In the genomic region with DNA sequence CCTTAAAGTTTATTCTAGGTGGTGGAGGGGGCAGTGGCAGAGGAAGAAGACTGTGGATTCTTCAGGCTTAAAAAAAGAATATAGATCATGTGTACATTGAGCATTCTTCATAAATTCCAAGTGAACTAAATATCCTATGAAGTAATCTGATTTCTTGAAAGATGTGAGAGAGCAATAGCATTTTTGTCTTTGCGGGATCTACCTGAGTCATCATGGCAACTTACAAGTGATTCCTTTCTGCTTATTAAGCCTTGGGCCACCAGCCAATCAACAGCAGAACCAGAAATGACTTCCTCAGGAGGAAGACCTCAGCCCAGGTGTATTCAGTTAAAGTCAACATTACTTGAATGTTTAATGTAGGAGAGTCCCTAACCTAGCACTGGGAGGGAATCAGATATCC, we compare ENCODE assay signal across 25 cellular contexts.
DNase-seq lines count a peak whose midpoint lies in the region; ATAC-seq, FAIRE-seq and TF ChIP-seq lines count a peak whose summit lies in the region.
"Had no signal": no experiment of that assay in that cellular context is flagged by ENCODE, and none has a peak within 500 bp of the region (broad histone marks: within the 10 kb centered on the region; RNA-seq: fewer than 3 reads in every experiment).

No MANE protein-coding gene starts in this region.

- H3K36me3 Mint-ChIP-seq in natural killer cell treated with Interleukin-12 subunit alpha and Interleukin-12 subunit beta and Interleukin-15 and Interleukin-18, amount 100 ng/mL, for 72 hours = no peaks in the 10 kb centered on the region
- H3K36me3 Mint-ChIP-seq: naive thymus-derived CD4-positive, alpha-beta T cell had no signal

- H3K27me3 Mint-ChIP-seq in natural killer cell treated with Interleukin-12 subunit alpha and Interleukin-12 subunit beta and Interleukin-15 and Interleukin-18, amount 100 ng/mL, for 72 hours = no peaks in the 10 kb centered on the region
- H3K27me3 Mint-ChIP-seq: activated T-cell treated with anti-CD3 and anti-CD28 coated beads, Interleukin-2, amount 50 U/mL, for 24 hours; naive thymus-derived CD4-positive, alpha-beta T cell had no signal

- no peaks in the 10 kb centered on the region for H3K79me1 ChIP-seq in IMR-90 (ENCODE audit: low read depth in 1 of 2, low read length in 2 of 2)

- peak overlapping the region; percentile 65; the same call in 1 of the 2 replicates for H3K18ac ChIP-seq in IMR-90 (ENCODE audit: low read depth, low read length)

- H2BK5ac ChIP-seq in IMR-90 (ENCODE audit: low read depth, low read length, poor library complexity, severe bottlenecking) = peak overlapping the region; percentile 91

- 0 out of 2 replicates have a peak overlapping the region, but pooled peaks have one; percentile 74 for H4K91ac ChIP-seq in IMR-90 (ENCODE audit: insufficient read depth, low read depth, low read length)

- H3K4me2 ChIP-seq in IMR-90 (ENCODE audit: low read depth, low read length) (no peak overlapping the region), keratinocyte (ENCODE audit: control insufficient read depth, extremely low read depth, insufficient read depth, low read depth, low read length) (peak overlapping the region; percentile 42)
- H3K4me2 ChIP-seq: smooth muscle cell had no signal

- TF ChIP-seq CTCF in IMR-90 (conservative IDR thresholded peaks at IDR 0.05; ENCODE audit: low read depth, low read length) (no peak), astrocyte of the cerebellum (IDR thresholded peaks at IDR 0.05; ENCODE audit: low read depth, low read length, missing control alignments) (no peak), keratinocyte (optimal IDR thresholded peaks at IDR 0.05 in 1 of 3, IDR thresholded peaks at IDR 0.05 in 1 of 3, conservative IDR thresholded peaks at IDR 0.05 in 1 of 3; ENCODE audit: extremely low read depth in 1 of 3, insufficient read depth in 2 of 3, low read length in 3 of 3) (no peak), lower leg skin (IDR thresholded peaks at IDR 0.05) (no peak)

- no peak overlapping the region for H3K4me3 Mint-ChIP-seq in natural killer cell treated with Interleukin-12 subunit alpha and Interleukin-12 subunit beta and Interleukin-15 and Interleukin-18, amount 100 ng/mL, for 72 hours
- H3K4me3 Mint-ChIP-seq: activated T-cell treated with anti-CD3 and anti-CD28 coated beads, Interleukin-2, amount 50 U/mL, for 24 hours; naive thymus-derived CD4-positive, alpha-beta T cell; T-helper 1 cell treated with Interleukin-12 subunit alpha and Interleukin-12 subunit beta and Interleukin-4 antibody, amounts not matched to agents 30 μg/mL and 1 μg/mL, for 36 hours had no signal

- peaks cover 10% of the 10 kb centered on the region for H3K9me3 Mint-ChIP-seq in natural killer cell treated with Interleukin-12 subunit alpha and Interleukin-12 subunit beta and Interleukin-15 and Interleukin-18, amount 100 ng/mL, for 72 hours
- H3K9me3 Mint-ChIP-seq: activated T-cell treated with anti-CD3 and anti-CD28 coated beads, Interleukin-2, amount 50 U/mL, for 24 hours had no signal

- POLR2A ChIA-PET in IMR-90 (lab: Charles Lee; ENCODE audit: unreplicated experiment) = no interaction called here

- no peak overlapping the region for H2AK9ac ChIP-seq in IMR-90 (replicated peaks; ENCODE audit: low read depth, low read length, poor library complexity)

- H3K4me1 ChIP-seq in IMR-90 (ENCODE audit: control insufficient read depth, insufficient read depth, low read length) (no peaks in the 10 kb centered on the region; the same call in 1 of the 2 replicates), keratinocyte (ENCODE audit: control insufficient read depth, extremely low read depth, insufficient read depth, low read length) (peaks cover 12% of the 10 kb centered on the region)
- H3K4me1 ChIP-seq: HAP-1, heart right ventricle, SJCRH30 had no signal

- peak; percentile 86 for FAIRE-seq in keratinocyte (lab: Jason Lieb, UNC)
- FAIRE-seq: endothelial cell of umbilical vein had no signal

- no peak overlapping the region for H4K5ac ChIP-seq in IMR-90 (ENCODE audit: low read depth, low read length)

- H2BK20ac ChIP-seq in IMR-90 (ENCODE audit: low read depth, low read length) = peak overlapping the region; percentile 84; the same call in 1 of the 2 replicates

- H3K9me1 ChIP-seq in IMR-90 (ENCODE audit: insufficient read depth, low read length) = no peaks in the 10 kb centered on the region
- H3K9me1 ChIP-seq in keratinocyte (ENCODE audit: control insufficient read depth, extremely low read depth, insufficient read depth, low read length) = no peaks in the 10 kb centered on the region

- H2AFZ ChIP-seq in IMR-90 (replicated peaks; ENCODE audit: low read length, poor library complexity) (no peak overlapping the region), keratinocyte (ENCODE audit: control insufficient read depth, low read length) (peak overlapping the region; percentile 17)

- peak overlapping the region; percentile 87; the same call in 1 of the 2 replicates for H2BK120ac ChIP-seq in IMR-90 (ENCODE audit: low read depth, low read length)

- H3K9ac ChIP-seq in IMR-90 (ENCODE audit: low read depth, low read length) (no peak overlapping the region), keratinocyte (ENCODE audit: control insufficient read depth, extremely low read depth, insufficient read depth, low read length) (no peak overlapping the region)

- ATAC-seq in IMR-90 (ENCODE audit: low read depth) (peak; percentile 54), HG03342 (IDR thresholded peaks at IDR 0.05; ENCODE audit: unreplicated experiment) (no peak)
- no peak for ATAC-seq in natural killer cell treated with Interleukin-12 subunit alpha and Interleukin-12 subunit beta and Interleukin-15 and Interleukin-18, amount 100 ng/mL, for 72 hours
- ATAC-seq: heart right ventricle; naive thymus-derived CD4-positive, alpha-beta T cell had no signal

- H3K27ac ChIP-seq in IMR-90 (ENCODE audit: insufficient read depth, low read length) (no peak overlapping the region), keratinocyte (ENCODE audit: control insufficient read depth, insufficient read depth, low read length) (no peak overlapping the region)
- H3K27ac ChIP-seq: heart right ventricle, SJCRH30 had no signal

- no peak overlapping the region for H2AK5ac ChIP-seq in IMR-90 (ENCODE audit: low read depth, low read length)

- WGBS in IMR-90 (ENCODE audit: extremely low coverage in 2 of 2, insufficient read length in 1 of 2), 2 experiments = no CpG with 5 or more reads among the region's 1 CpG
- 56 to 66% methylated on average over 1 of the region's 1 CpG for WGBS in lower leg skin, 2 donors

- H3K56ac ChIP-seq in IMR-90 (ENCODE audit: extremely low read depth, insufficient read depth, low read length) = no peak overlapping the region

- no peaks in the 10 kb centered on the region for H3K9me3 ChIP-seq in IMR-90 (ENCODE audit: control insufficient read depth, insufficient read depth, low read length)
- no peaks in the 10 kb centered on the region for H3K9me3 ChIP-seq in keratinocyte (ENCODE audit: control insufficient read depth, low read depth, low read length)
- H3K9me3 ChIP-seq: HAP-1, SJCRH30 had no signal

- H3K14ac ChIP-seq in IMR-90 (replicated peaks; ENCODE audit: low read depth, low read length) = no peak overlapping the region

- TF ChIP-seq POLR2A in IMR-90 (IDR thresholded peaks at IDR 0.05; ENCODE audit: low read depth, low read length) (no peak), lower leg skin (IDR thresholded peaks at IDR 0.05) (no peak)

- BruUV-seq in IMR-90 (replicated peaks; lab: Mats Ljungman, UMichigan) = no TSS peak

- no peak overlapping the region for H3K27ac Mint-ChIP-seq in natural killer cell treated with Interleukin-12 subunit alpha and Interleukin-12 subunit beta and Interleukin-15 and Interleukin-18, amount 100 ng/mL, for 72 hours
- H3K27ac Mint-ChIP-seq: activated T-cell treated with anti-CD3 and anti-CD28 coated beads, Interleukin-2, amount 50 U/mL, for 24 hours; naive thymus-derived CD4-positive, alpha-beta T cell; T-helper 1 cell treated with Interleukin-12 subunit alpha and Interleukin-12 subunit beta and Interleukin-4 antibody, amounts not matched to agents 30 μg/mL and 1 μg/mL, for 36 hours had no signal

- H3K4me3 ChIP-seq in IMR-90 (ENCODE audit: insufficient read depth, low read depth, low read length) (no peak overlapping the region), astrocyte of the cerebellum (ENCODE audit: low read depth, low read length) (no peak overlapping the region), keratinocyte (ENCODE audit: control insufficient read depth in 2 of 3, extremely low read depth in 1 of 3, insufficient read depth in 2 of 3, low read depth in 1 of 3, low read length in 3 of 3) (no peak overlapping the region), lower leg skin (ENCODE audit: low read depth, poor library complexity, severe bottlenecking) (no peak overlapping the region)
- H3K4me3 ChIP-seq: HAP-1, heart right ventricle, SJCRH30, smooth muscle cell had no signal

- intact Hi-C loops in IMR-90 (cut with micrococcal nuclease) = no loop called here
- intact Hi-C loops in lower leg skin (cut with DNase I; ENCODE audit: low total_unique reads) = no loop called here

- no peak overlapping the region for H2BK15ac ChIP-seq in IMR-90 (ENCODE audit: low read depth, low read length)

- no peaks in the 10 kb centered on the region for H3K79me2 ChIP-seq in keratinocyte (ENCODE audit: control insufficient read depth, insufficient read depth, low read length)

- H4K8ac ChIP-seq in IMR-90 (ENCODE audit: low read depth in 2 of 2, low read length in 2 of 2) = peak overlapping the region in 1 of 2 experiments; percentile 81; a peak in 1 of 4 replicates

- H3K36me3 ChIP-seq in IMR-90 (ENCODE audit: control insufficient read depth, insufficient read depth, low read length) (no peaks in the 10 kb centered on the region), keratinocyte (ENCODE audit: control insufficient read depth in 2 of 2, extremely low read depth in 1 of 2, insufficient read depth in 2 of 2, low read length in 2 of 2) (no peaks in the 10 kb centered on the region)
- H3K36me3 ChIP-seq: HAP-1, heart right ventricle, SJCRH30 had no signal

- DNase-seq in EH (ENCODE audit: low read depth) = peak; percentile 63
- DNase-seq in IMR-90 = peak; percentile 81
- DNase-seq in astrocyte of the cerebellum (ENCODE audit: low read depth) = peak; percentile 19
- peak; percentile 38 for DNase-seq in keratinocyte (ENCODE audit: low read depth, low spot score)
- DNase-seq in retina = no peak
- DNase-seq in natural killer cell treated with Interleukin-12 subunit alpha and Interleukin-12 subunit beta and Interleukin-15 and Interleukin-18, amount 100 ng/mL, for 72 hours (ENCODE audit: low spot score) = no peak
- DNase-seq in lower leg skin (ENCODE audit: low spot score in 2 of 2) = no peak
- DNase-seq: activated CD4-positive, alpha-beta T cell treated with anti-CD3 and anti-CD28 coated beads for 4 hours; activated naive CD4-positive, alpha-beta T cell treated with Interleukin-2 at 50 U/mL for 16 hours; activated T-cell treated with anti-CD3 and anti-CD28 coated beads, Interleukin-2, amount 50 U/mL, for 24 hours; amniotic stem cell; caudate nucleus; heart right ventricle; KG1; naive thymus-derived CD4-positive, alpha-beta T cell; NCI-H1436 treated with DMSO at 0.1 percent for 48 hours; NCI-H510A; SJCRH30; stimulated activated CD4-positive, alpha-beta T cell treated with anti-CD3 and anti-CD28 coated beads, Interleukin-2, amount 100 ng/mL, for 24 hours; substantia nigra had no signal

- no peaks in the 10 kb centered on the region for H4K20me1 ChIP-seq in IMR-90 (ENCODE audit: insufficient read depth, low read length)
- no peaks in the 10 kb centered on the region for H4K20me1 ChIP-seq in keratinocyte (ENCODE audit: control insufficient read depth, extremely low read depth, insufficient read depth, low read length)

- no peak overlapping the region for H3K23ac ChIP-seq in IMR-90 (ENCODE audit: low read depth, low read length)

- no peaks in the 10 kb centered on the region for H3K27me3 ChIP-seq in IMR-90 (ENCODE audit: control insufficient read depth, insufficient read depth, low read length)
- no peaks in the 10 kb centered on the region for H3K27me3 ChIP-seq in keratinocyte (ENCODE audit: control insufficient read depth, extremely low read depth, insufficient read depth, low read length)
- H3K27me3 ChIP-seq: heart right ventricle, SJCRH30 had no signal

- H3K4ac ChIP-seq in IMR-90 (ENCODE audit: low read depth, low read length) = peak overlapping the region; percentile 9; the same call in 1 of the 2 replicates

- in situ Hi-C loops in IMR-90 (cut with MboI; ENCODE audit: low sequenced_read_pairs) (no loop called here), astrocyte of the cerebellum (cut with HindIII; ENCODE audit: low sequenced_read_pairs) (no loop called here)

- CTCF ChIA-PET in IMR-90 (lab: Yijun Ruan, JAX) = interaction anchor here (0.6 kb wide), 1 partner anchor 597 kb away, joined by 3 read pairs; no protein-coding TSS in a partner anchor

- no peak for TF ChIP-seq RAD21 in IMR-90 (IDR thresholded peaks at IDR 0.05; ENCODE audit: low read length)

- dilution Hi-C loops in IMR-90 (cut with HindIII; ENCODE audit: low sequenced_read_pairs, unreplicated experiment) (no loop called here), keratinocyte (cut with MboI; ENCODE audit: extremely low pct_ligation_motif_present, low sequenced_read_pairs) (no loop called here)

- H3K4me1 Mint-ChIP-seq in natural killer cell treated with Interleukin-12 subunit alpha and Interleukin-12 subunit beta and Interleukin-15 and Interleukin-18, amount 100 ng/mL, for 72 hours (ENCODE audit: low read depth in 2 of 2) = no peaks in the 10 kb centered on the region
- H3K4me1 Mint-ChIP-seq: naive thymus-derived CD4-positive, alpha-beta T cell had no signal

Comparison
In these comparisons a context has a peak if more than half of its experiments do, and no peak if none do; other contexts are left out.
1. DNase-seq: peak in EH (single experiment), IMR-90 (single experiment), astrocyte of the cerebellum (single experiment) and keratinocyte (single experiment); none in retina (single experiment), natural killer cell treated with Interleukin-12 subunit alpha and Interleukin-12 subunit beta and Interleukin-15 and Interleukin-18, amount 100 ng/mL, for 72 hours (single experiment) and lower leg skin (0 of 2).